14 cellular contexts compared by ENCODE assay signal in the genomic region with DNA sequence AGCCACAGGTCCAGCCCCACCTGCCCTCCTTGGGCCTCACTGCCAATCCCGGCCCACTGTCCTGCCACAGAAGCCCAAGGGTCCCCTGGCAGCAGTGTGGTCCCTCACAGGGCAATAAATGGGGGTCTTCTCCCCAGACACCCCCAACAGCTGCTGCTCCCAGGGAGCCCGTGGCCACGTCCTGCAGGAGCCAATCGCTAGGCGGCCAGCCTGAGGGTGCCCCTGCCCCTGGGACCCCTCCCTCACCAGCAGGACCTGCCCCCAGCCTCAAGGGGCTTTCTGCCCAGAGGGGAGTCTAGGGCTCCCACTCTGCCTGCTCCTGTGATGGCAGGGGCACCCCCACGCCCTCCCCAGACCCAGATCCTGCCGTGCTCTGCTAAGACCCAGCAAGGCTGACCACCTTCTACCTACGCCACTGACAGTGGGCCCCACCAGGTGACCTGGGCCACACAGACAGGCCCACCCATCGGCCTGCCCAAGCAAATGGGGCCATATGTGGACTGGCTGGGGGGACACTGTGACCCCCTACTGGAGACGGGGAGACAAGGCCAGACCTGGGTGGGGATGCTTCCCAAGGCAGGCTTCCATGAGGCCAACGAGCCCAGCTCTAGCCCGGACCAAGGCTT. TPM values are rescaled to one million over a fixed set of nuclear protein-coding genes. Genes with fewer than 3 reads are reported as not detected.
DNase-seq lines count a peak whose midpoint lies in the region; ATAC-seq and TF ChIP-seq lines count a peak whose summit lies in the region.
"Had no signal": no experiment of that assay in that cellular context is flagged by ENCODE, and none has a peak within 500 bp of the region (broad histone marks: within the 10 kb centered on the region; RNA-seq: fewer than 3 reads in every experiment).

No MANE protein-coding gene starts in this region.

- BruUV-seq in IMR-90 (replicated peaks; lab: Mats Ljungman, UMichigan) = no TSS peak

- no peak overlapping the region for H3K4me3 Mint-ChIP-seq in CD4-positive, alpha-beta T cell
- H3K4me3 Mint-ChIP-seq: activated CD4-positive, alpha-beta T cell treated with anti-CD3 and anti-CD28 coated beads, Interleukin-2, amount 10 ng/mL, durations not matched to agents 7 days and 5 days; activated T-helper 1 cell treated with anti-CD3 and anti-CD28 coated beads, Interleukin-12 subunit alpha, Interleukin-12 subunit beta, Interleukin-2, Interleukin-4 antibody, amounts not matched to agents 30 ng/mL and 10 ng/mL and 1 ng/mL, durations not matched to agents 14 hours and 24 hours and 36 hours had no signal

- H3K36me3 Mint-ChIP-seq in CD4-positive, alpha-beta T cell (ENCODE audit: low read depth) = no peaks in the 10 kb centered on the region
- H3K36me3 Mint-ChIP-seq: CD4-positive, CD25-positive, alpha-beta regulatory T cell had no signal

- no peaks in the 10 kb centered on the region for H3K27me3 ChIP-seq in CD4-positive, alpha-beta T cell (ENCODE audit: control insufficient read depth, insufficient read depth, low read length)
- no peaks in the 10 kb centered on the region for H3K27me3 ChIP-seq in IMR-90 (ENCODE audit: control insufficient read depth, insufficient read depth, low read length)
- H3K27me3 ChIP-seq in esophagus muscularis mucosa = no peaks in the 10 kb centered on the region
- H3K27me3 ChIP-seq in skeletal muscle tissue (ENCODE audit: control insufficient read depth in 3 of 3, insufficient read depth in 3 of 3, low read length in 3 of 3) = peaks cover 0 to 6% (median 4%) of the 10 kb centered on the region in 3 donors
- H3K27me3 ChIP-seq: SJSA1 had no signal

- peak overlapping the region; percentile 50 for H3K27ac ChIP-seq in CD4-positive, alpha-beta T cell (ENCODE audit: low read depth, low read length)
- H3K27ac ChIP-seq in IMR-90 (ENCODE audit: insufficient read depth, low read length) (no peak overlapping the region), esophagus muscularis mucosa (replicated peaks in 1 of 4) (peak overlapping the region; percentile 43 to 79 (median 65)), skeletal muscle tissue (ENCODE audit: low read depth, low read length) (peak overlapping the region; percentile 40)
- H3K27ac ChIP-seq: SJSA1 had no signal

- no peak overlapping the region for H2BK5ac ChIP-seq in IMR-90 (ENCODE audit: low read depth, low read length, poor library complexity, severe bottlenecking)

- H3K56ac ChIP-seq in IMR-90 (ENCODE audit: extremely low read depth, insufficient read depth, low read length) = no peak overlapping the region

- dilution Hi-C loops in IMR-90 (cut with HindIII; ENCODE audit: low sequenced_read_pairs, unreplicated experiment) = no loop called here

- no peak overlapping the region for H3K4ac ChIP-seq in IMR-90 (ENCODE audit: low read depth, low read length)

- in situ Hi-C loops in IMR-90 (cut with MboI; ENCODE audit: low sequenced_read_pairs) = no loop called here

- no peak for TF ChIP-seq EP300 in esophagus muscularis mucosa (IDR thresholded peaks at IDR 0.05)

- H3K36me3 ChIP-seq in IMR-90 (ENCODE audit: control insufficient read depth, insufficient read depth, low read length) (peaks cover 10% of the 10 kb centered on the region; the same call in 1 of the 2 replicates), esophagus muscularis mucosa (peaks cover 0 to 9% (median 7%) of the 10 kb centered on the region in 4 donors), skeletal muscle tissue (ENCODE audit: control insufficient read depth in 3 of 3, insufficient read depth in 3 of 3, low read length in 3 of 3) (no peaks in the 10 kb centered on the region)
- H3K36me3 ChIP-seq: SJSA1 had no signal

- no peaks in the 10 kb centered on the region for H3K9me1 ChIP-seq in IMR-90 (ENCODE audit: insufficient read depth, low read length)

- H3K27me3 Mint-ChIP-seq in CD4-positive, alpha-beta T cell = no peaks in the 10 kb centered on the region
- H3K27me3 Mint-ChIP-seq: activated CD4-positive, alpha-beta T cell treated with anti-CD3 and anti-CD28 coated beads, Interleukin-2, amount 10 ng/mL, durations not matched to agents 7 days and 5 days; CD4-positive, CD25-positive, alpha-beta regulatory T cell had no signal

- H3K23ac ChIP-seq in IMR-90 (ENCODE audit: low read depth, low read length) = no peak overlapping the region

- peaks cover 1 to 36% of the 10 kb centered on the region in 2 experiments; a peak in 3 of 4 replicates for H3K79me1 ChIP-seq in IMR-90 (ENCODE audit: low read depth in 1 of 2, low read length in 2 of 2)

- no peak overlapping the region for H3K4me2 ChIP-seq in IMR-90 (ENCODE audit: low read depth, low read length)

- H3K4me1 Mint-ChIP-seq in CD4-positive, alpha-beta T cell (ENCODE audit: low read depth) = peaks cover 26% of the 10 kb centered on the region

- peak overlapping the region; percentile 32 for H2AFZ ChIP-seq in IMR-90 (replicated peaks; ENCODE audit: low read length, poor library complexity)

- no peak for TF ChIP-seq POLR2A in IMR-90 (IDR thresholded peaks at IDR 0.05; ENCODE audit: low read depth, low read length)
- TF ChIP-seq POLR2A in esophagus muscularis mucosa (IDR thresholded peaks at IDR 0.05; ENCODE audit: low read depth) = no peak

- H3K18ac ChIP-seq in IMR-90 (ENCODE audit: low read depth, low read length) = no peak overlapping the region

- H4K5ac ChIP-seq in IMR-90 (ENCODE audit: low read depth, low read length) = no peak overlapping the region

- H3K9ac ChIP-seq in IMR-90 (ENCODE audit: low read depth, low read length) (no peak overlapping the region), skeletal muscle tissue (ENCODE audit: low read depth in 1 of 3, low read length in 3 of 3) (peak overlapping the region in 1 of 3 donors; percentile 16)

- H2BK15ac ChIP-seq in IMR-90 (ENCODE audit: low read depth, low read length) = no peak overlapping the region

- no peak overlapping the region for H4K91ac ChIP-seq in IMR-90 (ENCODE audit: insufficient read depth, low read depth, low read length)

- TF ChIP-seq RAD21 in IMR-90 (IDR thresholded peaks at IDR 0.05; ENCODE audit: low read length) = no peak

- POLR2A ChIA-PET in CD4-positive, alpha-beta T cell (lab: Charles Lee) = interaction anchor here (6.0 kb wide), 1 partner anchor 10 kb away, joined by 49 read pairs; no protein-coding TSS in a partner anchor
- POLR2A ChIA-PET in IMR-90 (lab: Charles Lee; ENCODE audit: unreplicated experiment) = no interaction called here

- no peaks in the 10 kb centered on the region for H3K9me3 ChIP-seq in CD4-positive, alpha-beta T cell (ENCODE audit: control insufficient read depth, low read length)
- no peaks in the 10 kb centered on the region for H3K9me3 ChIP-seq in IMR-90 (ENCODE audit: control insufficient read depth, insufficient read depth, low read length)
- H3K9me3 ChIP-seq in esophagus muscularis mucosa = no peaks in the 10 kb centered on the region
- no peaks in the 10 kb centered on the region for H3K9me3 ChIP-seq in skeletal muscle tissue (ENCODE audit: control insufficient read depth in 3 of 3, low read length in 3 of 3)
- H3K9me3 ChIP-seq: SJSA1 had no signal

- peaks cover 2% of the 10 kb centered on the region; the same call in 1 of the 2 replicates for H3K4me1 ChIP-seq in IMR-90 (ENCODE audit: control insufficient read depth, insufficient read depth, low read length)
- peaks cover 88 to 100% (median 97%) of the 10 kb centered on the region in 4 donors for H3K4me1 ChIP-seq in esophagus muscularis mucosa
- H3K4me1 ChIP-seq in skeletal muscle tissue (ENCODE audit: control insufficient read depth in 3 of 3, insufficient read depth in 3 of 3, low read length in 3 of 3) = peaks cover 39 to 87% (median 81%) of the 10 kb centered on the region in 3 donors
- H3K4me1 ChIP-seq: SJSA1 had no signal

- H3K9me3 Mint-ChIP-seq in CD4-positive, alpha-beta T cell = no peaks in the 10 kb centered on the region
- H3K9me3 Mint-ChIP-seq: activated CD4-positive, alpha-beta T cell treated with anti-CD3 and anti-CD28 coated beads, Interleukin-2, amount 10 ng/mL, durations not matched to agents 7 days and 5 days; activated T-helper 1 cell treated with anti-CD3 and anti-CD28 coated beads, Interleukin-12 subunit alpha, Interleukin-12 subunit beta, Interleukin-2, Interleukin-4 antibody, amounts not matched to agents 30 ng/mL and 10 ng/mL and 1 ng/mL, durations not matched to agents 14 hours and 24 hours and 36 hours; CD4-positive, CD25-positive, alpha-beta regulatory T cell had no signal

- TF ChIP-seq CTCF in CD4-positive, alpha-beta T cell (IDR thresholded peaks at IDR 0.05) = no peak
- TF ChIP-seq CTCF in IMR-90 (conservative IDR thresholded peaks at IDR 0.05; ENCODE audit: low read depth, low read length) = no peak
- TF ChIP-seq CTCF in esophagus muscularis mucosa (IDR thresholded peaks at IDR 0.05) = no peak

- H3K4me3 ChIP-seq in IMR-90 (ENCODE audit: insufficient read depth, low read depth, low read length) = no peak overlapping the region
- H3K4me3 ChIP-seq in esophagus muscularis mucosa = no peak overlapping the region
- no peak overlapping the region for H3K4me3 ChIP-seq in skeletal muscle tissue (ENCODE audit: low read length in 3 of 3)
- H3K4me3 ChIP-seq: SJSA1 had no signal

- H3K14ac ChIP-seq in IMR-90 (replicated peaks; ENCODE audit: low read depth, low read length) = no peak overlapping the region

- intact Hi-C loops in CD4-positive, alpha-beta T cell (cut with DNase I, micrococcal nuclease) = no loop called here
- intact Hi-C loops in IMR-90 (cut with micrococcal nuclease) = no loop called here
- intact Hi-C loops in esophagus muscularis mucosa (cut with DNase I) = loop anchor here (5.0 kb wide), 1 partner anchor 42 kb away; no protein-coding TSS in a partner anchor

- 0 out of 2 replicates have a peak overlapping the region, but pooled peaks have one; percentile 39 for H2AK5ac ChIP-seq in IMR-90 (ENCODE audit: low read depth, low read length)

- H2BK120ac ChIP-seq in IMR-90 (ENCODE audit: low read depth, low read length) = no peak overlapping the region

- peaks cover 49% of the 10 kb centered on the region for H4K20me1 ChIP-seq in IMR-90 (ENCODE audit: insufficient read depth, low read length)

- H3K27ac Mint-ChIP-seq in CD4-positive, alpha-beta T cell = peak overlapping the region; percentile 55
- H3K27ac Mint-ChIP-seq: activated T-helper 1 cell treated with anti-CD3 and anti-CD28 coated beads, Interleukin-12 subunit alpha, Interleukin-12 subunit beta, Interleukin-2, Interleukin-4 antibody, amounts not matched to agents 30 ng/mL and 10 ng/mL and 1 ng/mL, durations not matched to agents 14 hours and 24 hours and 36 hours had no signal

- WGBS in IMR-90 (ENCODE audit: extremely low coverage in 2 of 2, insufficient read length in 1 of 2), 2 experiments = 88% methylated on average over 5 of the region's 12 CpGs; no CpG with 5 or more reads in 1 of the 2 experiments
- WGBS in esophagus muscularis mucosa = 74% methylated on average over 3 of the region's 12 CpGs

- no peak overlapping the region for H4K8ac ChIP-seq in IMR-90 (ENCODE audit: low read depth in 2 of 2, low read length in 2 of 2)

- CTCF ChIA-PET in CD4-positive, alpha-beta T cell (lab: Charles Lee) = no interaction called here
- CTCF ChIA-PET in IMR-90 (lab: Yijun Ruan, JAX) = no interaction called here

- H2AK9ac ChIP-seq in IMR-90 (replicated peaks; ENCODE audit: low read depth, low read length, poor library complexity) = peak overlapping the region; percentile 15

- no peak overlapping the region for H2BK20ac ChIP-seq in IMR-90 (ENCODE audit: low read depth, low read length)

- no peak for DNase-seq in CD4-positive, alpha-beta T cell
- DNase-seq in IMR-90 = no peak
- DNase-seq in esophagus muscularis mucosa (ENCODE audit: extremely low spot score) = no peak
- DNase-seq in hypothalamus (lab: John Stamatoyannopoulos, UW) = no peak
- DNase-seq in MV-4-11 (lab: John Stamatoyannopoulos, UW) = no peak
- DNase-seq: activated CD4-positive, alpha-beta T cell treated with anti-CD3 and anti-CD28 coated beads, Interleukin-2, amount 10 ng/mL, durations not matched to agents 7 days and 5 days; CD4-positive, CD25-positive, alpha-beta regulatory T cell; NCI-H1436; NCI-H446 treated with DMSO at 0.1 percent for 48 hours; stimulated activated CD4-positive, alpha-beta T cell treated with anti-CD3 and anti-CD28 coated beads, Interleukin-12 subunit alpha, Interleukin-12 subunit beta, amount 100 ng/mL, for 4 hours had no signal

- no peak for ATAC-seq in CD4-positive, alpha-beta T cell (ENCODE audit: poor library complexity)
- ATAC-seq in IMR-90 (ENCODE audit: low read depth) (no peak), GM18517 (IDR thresholded peaks at IDR 0.05; ENCODE audit: unreplicated experiment) (no peak)

RNA-seq across cellular contexts. Expression of a gene that starts 17.0 kb away (rescaled TPM):
- total RNA-seq in CD4-positive, alpha-beta T cell = 10 to 100 TPM; 30.8 to 34.2 TPM
- total RNA-seq in IMR-90 (2012; rRNA removed) = 1.8 and 2.5 TPM in 2 replicates
- polyA plus RNA-seq in IMR-90 (2012; rRNA removed) = 6.0 and 6.9 TPM in 2 replicates
- polyA plus RNA-seq in IMR-90 (2012; cell fraction: cytosol; rRNA removed) = 4.0 and 8.0 TPM in 2 replicates
- 19.2 and 42.7 TPM in 2 replicates for polyA plus RNA-seq in IMR-90 (2012; cell fraction: nucleus; rRNA removed; ENCODE audit: low replicate concordance)
- total RNA-seq in esophagus muscularis mucosa = 10 to 100 TPM; 48.6 to 90.6 (median 58.8) TPM
- total RNA-seq in skeletal muscle tissue = 69.4 TPM

RNA-seq across cellular contexts. Expression of a gene that starts 46.0 kb away (rescaled TPM):
- 10 to 100 TPM; 73.0 to 75.0 TPM for total RNA-seq in CD4-positive, alpha-beta T cell
- total RNA-seq in IMR-90 (2012; rRNA removed) (12.2 and 12.8 TPM in 2 replicates), esophagus muscularis mucosa (10 to 100 TPM; 43.2 to 62.3 (median 51.3) TPM), skeletal muscle tissue (14.1 TPM)
- 42.2 and 48.1 TPM in 2 replicates for polyA plus RNA-seq in IMR-90 (2012; rRNA removed)
- 26.9 and 29.1 TPM in 2 replicates for polyA plus RNA-seq in IMR-90 (2012; cell fraction: cytosol; rRNA removed)
- polyA plus RNA-seq in IMR-90 (2012; cell fraction: nucleus; rRNA removed; ENCODE audit: low replicate concordance) = 106 and 130 TPM in 2 replicates
